In the genomic region with DNA sequence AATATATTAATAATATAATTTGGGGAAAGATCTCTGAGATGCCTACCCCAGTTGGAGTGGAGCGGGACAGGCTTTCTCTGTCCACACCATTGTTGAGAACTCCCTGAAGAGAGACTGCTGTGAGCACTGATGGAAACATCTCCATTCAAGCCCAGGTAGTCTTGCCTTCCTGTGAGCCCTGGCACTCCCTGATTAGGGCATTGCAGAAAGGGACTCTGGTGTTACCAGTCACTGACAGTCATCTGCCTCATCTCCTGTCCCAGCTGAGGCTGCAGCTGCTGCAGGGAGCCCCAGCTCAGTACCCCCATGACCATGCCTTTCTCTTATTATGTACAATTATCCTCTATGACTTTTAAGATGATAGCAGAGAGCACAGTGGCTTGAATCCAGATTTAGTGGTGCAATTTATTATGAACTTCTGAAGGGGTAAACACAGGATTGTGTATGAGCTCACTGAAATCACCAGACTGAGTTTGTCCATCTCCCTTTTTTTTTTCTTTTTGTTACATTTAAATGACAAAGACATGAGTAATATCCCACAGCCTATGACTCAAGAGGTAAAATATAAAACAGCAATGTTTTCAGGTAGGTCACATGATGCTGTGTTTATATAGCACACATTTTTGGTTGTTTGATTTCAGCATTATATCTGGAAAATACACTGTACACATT, we compare ENCODE assay signal across 15 cellular contexts.
A peak's percentile ranks its signal among the peaks of the same experiment; 100 is the strongest.
DNase-seq lines count a peak whose midpoint lies in the region; ATAC-seq lines count a peak whose summit lies in the region.
"Had no signal": no experiment of that assay in that cellular context is flagged by ENCODE, and none has a peak within 500 bp of the region (broad histone marks: within the 10 kb centered on the region; RNA-seq: fewer than 3 reads in every experiment).

No MANE protein-coding gene starts in this region.

- no peaks in the 10 kb centered on the region for H3K27me3 ChIP-seq in adipocyte (replicated peaks; ENCODE audit: control insufficient read depth, insufficient read depth, low read length)
- H3K27me3 ChIP-seq: vagina had no signal

- no peak for ATAC-seq in Right ventricle myocardium superior (ENCODE audit: poor library complexity)
- ATAC-seq in HG03175 (IDR thresholded peaks at IDR 0.05; ENCODE audit: unreplicated experiment): no peak
- ATAC-seq: HCT116, left lobe of liver had no signal

- H3K9ac ChIP-seq in adipocyte (ENCODE audit: low read length): no peak overlapping the region

- H3K36me3 ChIP-seq in adipocyte (ENCODE audit: control insufficient read depth, insufficient read depth, low read length, severe bottlenecking): no peaks in the 10 kb centered on the region
- H3K36me3 ChIP-seq: vagina had no signal

- peaks cover 10% of the 10 kb centered on the region for H3K4me1 ChIP-seq in adipocyte (ENCODE audit: control insufficient read depth, insufficient read depth, low read length)
- H3K4me1 ChIP-seq: vagina had no signal

- H3K4me3 ChIP-seq in adipocyte (ENCODE audit: low read length): no peak overlapping the region
- H3K4me3 ChIP-seq: vagina had no signal

- DNase-seq in EH (ENCODE audit: low read depth): peak; percentile 17
- peak; percentile 97 for DNase-seq in NCI-H1417 treated with DMSO at 0.1 percent for 48 hours (lab: John Stamatoyannopoulos, UW)
- peak; percentile 57 for DNase-seq in adipocyte (ENCODE audit: low read depth)
- DNase-seq in kidney tubule cell (ENCODE audit: low spot score): peak; percentile 88
- no peak for DNase-seq in Right ventricle myocardium superior
- DNase-seq in NCI-H524 (lab: John Stamatoyannopoulos, UW): no peak
- DNase-seq in activated CD4-positive, CD25-positive, alpha-beta regulatory T cell treated with anti-CD3 and anti-CD28 coated beads, Interleukin-2, amount 50 U/mL, for 72 hours: no peak
- DNase-seq: activated CD4-positive, CD25-positive, alpha-beta regulatory T cell; endodermal cell; NK-92 treated with Interleukin-12 subunit alpha and Interleukin-12 subunit beta, amount 100 ng/mL, for 24 hours; posterior cingulate gyrus had no signal

- no peaks in the 10 kb centered on the region for H3K9me3 ChIP-seq in adipocyte (ENCODE audit: control insufficient read depth, low read length)
- H3K9me3 ChIP-seq: vagina had no signal

- intact Hi-C loops in Right ventricle myocardium superior (cut with DNase I): no loop called here

Comparison
In these comparisons a context has a peak if more than half of its experiments do, and no peak if none do; other contexts are left out.
1. DNase-seq: peak in EH (single experiment), NCI-H1417 treated with DMSO at 0.1 percent for 48 hours (single experiment), adipocyte (single experiment) and kidney tubule cell (single experiment); none in Right ventricle myocardium superior (single experiment), NCI-H524 (0 of 2) and activated CD4-positive, CD25-positive, alpha-beta regulatory T cell treated with anti-CD3 and anti-CD28 coated beads, Interleukin-2, amount 50 U/mL, for 72 hours (single experiment).